Comparison of ENCODE assay signal across 10 cellular contexts in genomic region chr17:61414936-61415251, GRCh38. TPM values are rescaled to one million over a fixed set of nuclear protein-coding genes. Genes with fewer than 3 reads are reported as not detected.
"Had no signal": no experiment of that assay in that cellular context is flagged by ENCODE, and none has a peak within 500 bp of the region (broad histone marks: within the 10 kb centered on the region; RNA-seq: fewer than 3 reads in every experiment).

No MANE protein-coding gene starts in this region.

- H3K4me3 ChIP-seq: esophagus squamous epithelium, neural progenitor cell had no signal

- H3K4me1 ChIP-seq: foreskin keratinocyte had no signal

- H3K36me3 Mint-ChIP-seq: activated CD4-positive, alpha-beta memory T cell treated with anti-CD3 and anti-CD28 coated beads for 36 hours; neural progenitor cell had no signal

- ATAC-seq: foreskin keratinocyte had no signal

- H3K27ac Mint-ChIP-seq: activated CD4-positive, alpha-beta memory T cell treated with anti-CD3 and anti-CD28 coated beads for 36 hours; neural progenitor cell had no signal

- DNase-seq: activated CD4-positive, alpha-beta memory T cell treated with anti-CD3 and anti-CD28 coated beads for 36 hours; activated naive CD4-positive, alpha-beta T cell; esophagus squamous epithelium; foreskin keratinocyte; mesendoderm; T-helper 9 cell had no signal

- H3K9ac ChIP-seq: neural progenitor cell, parathyroid adenoma had no signal

- H3K4me3 Mint-ChIP-seq: activated CD4-positive, alpha-beta memory T cell treated with anti-CD3 and anti-CD28 coated beads for 36 hours; neural progenitor cell had no signal

- H3K9me3 Mint-ChIP-seq: activated CD4-positive, alpha-beta memory T cell treated with anti-CD3 and anti-CD28 coated beads for 36 hours; neural progenitor cell had no signal

- H3K9me3 ChIP-seq: esophagus squamous epithelium had no signal

- H3K27ac ChIP-seq: foreskin keratinocyte, neural progenitor cell, parathyroid adenoma had no signal

- H3K36me3 ChIP-seq: esophagus squamous epithelium, neural progenitor cell had no signal

RNA-seq across cellular contexts. Expression of gene TBX2, which starts 15.3 kb away (rescaled TPM):
- total RNA-seq: foreskin keratinocyte had no signal
- polyA plus RNA-seq: foreskin keratinocyte had no signal

RNA-seq across cellular contexts. Expression of gene TBX4, which starts 37.3 kb away (rescaled TPM):
- total RNA-seq: activated CD4-positive, alpha-beta memory T cell treated with anti-CD3 and anti-CD28 coated beads for 36 hours; bronchial epithelial cell; esophagus squamous epithelium; foreskin keratinocyte had no signal
- polyA plus RNA-seq: aorta had no signal
